Comparison of ENCODE assay signal across 13 cellular contexts in genomic region chr4:152079543-152080293, GRCh38.
A peak's percentile ranks its signal among the peaks of the same experiment; 100 is the strongest.
DNase-seq lines count a peak whose midpoint lies in the region; ATAC-seq and TF ChIP-seq lines count a peak whose summit lies in the region.
"Had no signal": no experiment of that assay in that cellular context is flagged by ENCODE, and none has a peak within 500 bp of the region (broad histone marks: within the 10 kb centered on the region; RNA-seq: fewer than 3 reads in every experiment).

No MANE protein-coding gene starts in this region.

- peak overlapping the region; percentile 27; the same call in 1 of the 2 replicates for H2AFZ ChIP-seq in OCI-LY3 (ENCODE audit: low read depth, low read length)

- H3K27ac ChIP-seq in OCI-LY3 (ENCODE audit: low read length), result peak overlapping the region; percentile 71

- H3K4me2 ChIP-seq in OCI-LY3 (ENCODE audit: low read length), result peak overlapping the region; percentile 61

- H3K27me3 ChIP-seq in OCI-LY3 (ENCODE audit: low read depth, low read length), result peaks cover 5% of the 10 kb centered on the region; the same call in 1 of the 2 replicates

- no peaks in the 10 kb centered on the region for H4K20me1 ChIP-seq in OCI-LY3 (ENCODE audit: insufficient read depth, low read length)

- H3K9me3 ChIP-seq in OCI-LY3 (ENCODE audit: insufficient read depth, low read length), result peaks cover 20% of the 10 kb centered on the region

- H3K79me2 ChIP-seq in OCI-LY3 (ENCODE audit: low read length), result no peaks in the 10 kb centered on the region

- H3K27ac Mint-ChIP-seq in stimulated activated naive CD8-positive, alpha-beta T cell treated with anti-CD3 and anti-CD28 coated beads, Interleukin-15, Interleukin-2, amounts not matched to agents 100 ng/mL and 50 ng/mL, for 24 hours, result peak overlapping the region; percentile 13
- H3K27ac Mint-ChIP-seq: progenitor cell of endocrine pancreas had no signal

- no peak for ATAC-seq in stimulated activated naive CD8-positive, alpha-beta T cell treated with anti-CD3 and anti-CD28 coated beads, Interleukin-15, Interleukin-2, amounts not matched to agents 100 U/mL and 50 U/mL, for 24 hours
- ATAC-seq in GM21360 (IDR thresholded peaks at IDR 0.05; ENCODE audit: unreplicated experiment) (no peak), GM18870 (IDR thresholded peaks at IDR 0.05; ENCODE audit: unreplicated experiment) (no peak)

- H3K4me3 Mint-ChIP-seq in stimulated activated naive CD8-positive, alpha-beta T cell treated with anti-CD3 and anti-CD28 coated beads, Interleukin-15, Interleukin-2, amounts not matched to agents 100 ng/mL and 50 ng/mL, for 24 hours, result peak overlapping the region; percentile 14

- no peak for DNase-seq in stimulated activated naive CD8-positive, alpha-beta T cell treated with anti-CD3 and anti-CD28 coated beads, Interleukin-15, Interleukin-2, amounts not matched to agents 100 U/mL and 50 U/mL, for 24 hours
- peak; percentile 69 for DNase-seq in activated effector memory CD4-positive, alpha-beta T cell treated with anti-CD3 and anti-CD28 coated beads, Interleukin-2, amount 50 U/mL, for 16 hours
- DNase-seq in AML-193 (lab: John Stamatoyannopoulos, UW) (no peak), NCI-H524 treated with DMSO at 0.1 percent for 48 hours (lab: John Stamatoyannopoulos, UW) (no peak)
- DNase-seq: erythroblast, head of caudate nucleus, NCI-H774, Right ventricle myocardium superior had no signal

- TF ChIP-seq CTCF in OCI-LY3 (IDR thresholded peaks at IDR 0.05; ENCODE audit: low read depth, low read length), result no peak

- H3K4me3 ChIP-seq in OCI-LY3 (ENCODE audit: low read length), result peak overlapping the region; percentile 39

- no peaks in the 10 kb centered on the region for H3K36me3 Mint-ChIP-seq in stimulated activated naive CD8-positive, alpha-beta T cell treated with anti-CD3 and anti-CD28 coated beads, Interleukin-15, Interleukin-2, amounts not matched to agents 100 ng/mL and 50 ng/mL, for 24 hours (ENCODE audit: low read depth)

- H3K4me1 Mint-ChIP-seq in stimulated activated naive CD8-positive, alpha-beta T cell treated with anti-CD3 and anti-CD28 coated beads, Interleukin-15, Interleukin-2, amounts not matched to agents 100 ng/mL and 50 ng/mL, for 24 hours (ENCODE audit: low read depth), result peaks cover 36% of the 10 kb centered on the region

- H3K9ac ChIP-seq in OCI-LY3 (ENCODE audit: low read length), result peak overlapping the region; percentile 27

- H3K9me3 Mint-ChIP-seq in stimulated activated naive CD8-positive, alpha-beta T cell treated with anti-CD3 and anti-CD28 coated beads, Interleukin-15, Interleukin-2, amounts not matched to agents 100 ng/mL and 50 ng/mL, for 24 hours, result peaks cover 4% of the 10 kb centered on the region

- no peaks in the 10 kb centered on the region for H3K27me3 Mint-ChIP-seq in stimulated activated naive CD8-positive, alpha-beta T cell treated with anti-CD3 and anti-CD28 coated beads, Interleukin-15, Interleukin-2, amounts not matched to agents 100 ng/mL and 50 ng/mL, for 24 hours

- H3K36me3 ChIP-seq in OCI-LY3 (replicated peaks; ENCODE audit: low read depth, low read length), result peaks cover 18% of the 10 kb centered on the region

- peaks cover 58% of the 10 kb centered on the region for H3K4me1 ChIP-seq in OCI-LY3 (ENCODE audit: low read length)
